26 cellular contexts compared by ENCODE assay signal in the genomic region with DNA sequence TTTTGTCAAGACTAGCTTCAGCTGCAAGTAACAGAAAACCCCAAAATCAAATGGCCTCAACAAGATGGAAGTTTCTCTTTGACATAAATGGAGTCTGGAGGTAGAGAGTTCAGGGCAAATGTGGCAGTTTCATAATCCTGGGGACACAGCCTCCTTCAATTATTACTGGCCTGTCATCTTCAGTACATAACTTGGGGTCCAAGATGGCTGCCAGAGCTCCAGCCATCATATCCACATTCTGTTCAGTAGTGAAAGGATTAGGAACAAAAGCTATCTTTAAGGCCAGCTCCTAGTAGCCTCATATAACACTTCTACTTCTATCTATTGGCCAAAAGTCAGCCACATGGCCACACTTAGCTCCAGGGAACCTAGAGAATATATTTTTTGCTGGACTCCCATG. TPM values are rescaled to one million over a fixed set of nuclear protein-coding genes. Genes with fewer than 3 reads are reported as not detected.
"Had no signal": no experiment of that assay in that cellular context is flagged by ENCODE, and none has a peak within 500 bp of the region (broad histone marks: within the 10 kb centered on the region; RNA-seq: fewer than 3 reads in every experiment).

No MANE protein-coding gene starts in this region.

- H3K9me3 ChIP-seq: mucosa of descending colon, neutrophil, sigmoid colon had no signal

- H3K4me1 ChIP-seq: psoas muscle, sigmoid colon had no signal

- H3K4me3 ChIP-seq: coronary artery, heart left ventricle, mucosa of descending colon, psoas muscle, sigmoid colon, skin epidermis, stomach had no signal

- H3K9me3 Mint-ChIP-seq: type B pancreatic cell had no signal

- H3K27ac Mint-ChIP-seq: naive thymus-derived CD8-positive, alpha-beta T cell; type B pancreatic cell had no signal

- H3K36me3 ChIP-seq: heart left ventricle, neutrophil, sigmoid colon, stomach had no signal

- ATAC-seq: esophagus mucosa; heart left ventricle; naive thymus-derived CD8-positive, alpha-beta T cell; psoas muscle had no signal

- H3K27ac ChIP-seq: coronary artery, heart left ventricle, neutrophil, psoas muscle, sigmoid colon, skin epidermis had no signal

- DNase-seq: effector CD8-positive, alpha-beta T cell; heart left ventricle; hypothalamus; kidney glomerular epithelial cell; mammary epithelial cell; naive thymus-derived CD8-positive, alpha-beta T cell; psoas muscle; sigmoid colon; stimulated activated CD4-positive, alpha-beta T cell treated with anti-CD3 and anti-CD28 coated beads, Interleukin-12 subunit alpha, Interleukin-12 subunit beta, amount 100 ng/mL, for 4 hours; stimulated activated naive CD4-positive, alpha-beta T cell; substantia nigra had no signal

- H3K36me3 Mint-ChIP-seq: type B pancreatic cell had no signal

- H3K4me3 Mint-ChIP-seq: naive thymus-derived CD8-positive, alpha-beta T cell; type B pancreatic cell had no signal

- FAIRE-seq: endometrium, frontal cortex, islet of Langerhans, urothelium cell line had no signal

RNA-seq across cellular contexts. Expression of gene IGSF23, which starts 15.0 kb away (rescaled TPM):
- total RNA-seq: esophagus mucosa; frontal cortex; glomerular endothelial cell; lower leg skin; mammary epithelial cell; mucosa of descending colon; naive thymus-derived CD8-positive, alpha-beta T cell; osteoblast; sigmoid colon had no signal
- polyA plus RNA-seq: mammary epithelial cell; naive thymus-derived CD8-positive, alpha-beta T cell; neural cell; sigmoid colon; stomach had no signal
